1 cellular context compared by ENCODE assay signal in genomic region chr7:100358857-100359212, GRCh38.
TF ChIP-seq lines count a peak whose summit lies in the region.

No MANE protein-coding gene starts in this region.

TF ChIP-seq in SK-N-SH, 30 proteins besides CTCF, POLR2A, EP300 and RAD21 (continued from another document):
- TF ChIP-seq IRF3 (IDR thresholded peaks at IDR 0.05; ENCODE audit: low read depth, low read length), result no peak
- TF ChIP-seq RFX5 (IDR thresholded peaks at IDR 0.05; ENCODE audit: low read length), result no peak
- TF ChIP-seq USF1 (IDR thresholded peaks at IDR 0.05; ENCODE audit: borderline replicate concordance, low read depth), result no peak
- no peak for TF ChIP-seq FOXJ3 (CRISPR knock-in tag; IDR thresholded peaks at IDR 0.05)
- TF ChIP-seq JUND (IDR thresholded peaks at IDR 0.05), result no peak
- TF ChIP-seq FOSL2 (IDR thresholded peaks at IDR 0.05; ENCODE audit: borderline replicate concordance, low read depth), result no peak
- no peak for TF ChIP-seq TAF1 (IDR thresholded peaks at IDR 0.05; ENCODE audit: borderline replicate concordance, low read depth, low read length)
- TF ChIP-seq POLR2AphosphoS5 (IDR thresholded peaks at IDR 0.05; ENCODE audit: low read depth, low read length), result no peak
- TF ChIP-seq ELF1 (IDR thresholded peaks at IDR 0.05), result no peak
- no peak for TF ChIP-seq RCOR1 (IDR thresholded peaks at IDR 0.05; ENCODE audit: low read length)
- no peak for TF ChIP-seq EZH2phosphoT487 (IDR thresholded peaks at IDR 0.05; ENCODE audit: borderline replicate concordance, low read depth)
- no peak for TF ChIP-seq MXI1 (IDR thresholded peaks at IDR 0.05; ENCODE audit: low read depth, low read length)
- no peak for TF ChIP-seq NRF1 (IDR thresholded peaks at IDR 0.05; ENCODE audit: low read depth, low read length)
